ENCODE assay signal across 8 cellular contexts in the genomic region with DNA sequence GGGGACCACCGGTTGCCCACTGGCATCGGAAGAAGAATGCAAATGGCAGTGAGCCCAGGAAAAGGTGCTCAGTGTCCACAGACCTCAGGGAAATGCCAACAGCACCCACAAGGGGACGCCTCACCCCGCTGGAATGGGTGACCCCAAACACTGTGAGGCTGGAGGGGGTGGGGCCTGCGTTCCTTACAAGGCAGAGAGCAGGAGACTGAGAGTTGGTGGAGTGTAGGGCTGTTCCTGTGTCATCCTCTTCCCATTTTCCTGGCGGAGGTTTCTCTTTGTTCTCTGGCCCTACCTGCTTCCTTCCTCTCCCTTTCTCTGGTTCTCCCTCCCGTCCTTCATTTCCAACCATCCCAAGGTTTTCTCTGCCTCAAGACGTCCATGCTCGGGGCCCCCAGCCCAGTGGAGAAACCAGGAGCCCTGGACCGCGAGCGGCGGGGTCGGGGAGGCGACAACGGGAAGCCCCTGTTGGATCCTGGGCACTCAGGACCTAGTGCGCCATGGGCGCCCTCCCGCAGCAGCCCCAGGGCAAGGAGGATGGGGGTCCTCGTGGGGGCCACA. TPM values are rescaled to one million over a fixed set of nuclear protein-coding genes. Genes with fewer than 3 reads are reported as not detected.
DNase-seq lines count a peak whose midpoint lies in the region; ATAC-seq and TF ChIP-seq lines count a peak whose summit lies in the region.
"Not testable (repeated sequence)": the region's sequence is repeated elsewhere in the genome, so short reads cannot be mapped to it uniquely, and the experiment has no call there.

No MANE protein-coding gene starts in this region.

- H3K4me1 Mint-ChIP-seq in activated CD8-positive, alpha-beta T cell treated with anti-CD3 and anti-CD28 coated beads for 36 hours (ENCODE audit: low read depth) = peaks cover 35% of the 10 kb centered on the region
- peaks cover 26% of the 10 kb centered on the region for H3K4me1 Mint-ChIP-seq in central memory CD8-positive, alpha-beta T cell

- intact Hi-C loops in PC-3 (cut with micrococcal nuclease); vagina (cut with DNase I): not testable (repeated sequence)
- intact Hi-C loops in activated CD8-positive, alpha-beta T cell treated with anti-CD3 and anti-CD28 coated beads for 36 hours (cut with micrococcal nuclease) = loop anchor here (5.0 to 10.0 kb wide), 2 partner anchors 64 to 407 kb away; no protein-coding TSS in a partner anchor

- not testable (repeated sequence) for H3K79me2 ChIP-seq in PC-3 (ENCODE audit: low read length); mesendoderm (ENCODE audit: control insufficient read depth, insufficient read depth, low read length)

- not testable (repeated sequence) for H3K9me3 ChIP-seq in PC-3 (ENCODE audit: low read length); skeletal muscle satellite cell (replicated peaks; ENCODE audit: low read length); vagina

- H3K4me2 ChIP-seq in PC-3 (ENCODE audit: low read length) = peak overlapping the region; percentile 98
- not testable (repeated sequence) for H3K4me2 ChIP-seq in mesendoderm (ENCODE audit: low read length)
- H3K4me2 ChIP-seq in skeletal muscle satellite cell (ENCODE audit: low read length) = peak overlapping the region; percentile 97

- POLR2A ChIA-PET in PC-3 (lab: Charles Lee; ENCODE audit: unreplicated experiment); activated CD8-positive, alpha-beta T cell treated with anti-CD3 and anti-CD28 coated beads for 36 hours (lab: Charles Lee): not testable (repeated sequence)

- peaks cover 69% of the 10 kb centered on the region for H3K27me3 Mint-ChIP-seq in activated CD8-positive, alpha-beta T cell treated with anti-CD3 and anti-CD28 coated beads for 36 hours
- H3K27me3 Mint-ChIP-seq in central memory CD8-positive, alpha-beta T cell = peaks cover 78% of the 10 kb centered on the region

- H3K18ac ChIP-seq in mesendoderm (ENCODE audit: low read length) = not testable (repeated sequence)

- TF ChIP-seq POLR2A in vagina (IDR thresholded peaks at IDR 0.05) = not testable (repeated sequence)

- H4K8ac ChIP-seq in mesendoderm (ENCODE audit: low read depth, low read length) = not testable (repeated sequence)

- H3K36me3 Mint-ChIP-seq in activated CD8-positive, alpha-beta T cell treated with anti-CD3 and anti-CD28 coated beads for 36 hours (ENCODE audit: low read depth) = not testable (repeated sequence)
- peaks cover 18% of the 10 kb centered on the region for H3K36me3 Mint-ChIP-seq in central memory CD8-positive, alpha-beta T cell (ENCODE audit: insufficient read depth)

- not testable (repeated sequence) for H2BK15ac ChIP-seq in mesendoderm (replicated peaks; ENCODE audit: low read depth)

- H3K4me1 ChIP-seq in PC-3 (ENCODE audit: insufficient read depth, low read length) (peaks cover 18% of the 10 kb centered on the region; the same call in 1 of the 2 replicates), vagina (peaks cover 31% of the 10 kb centered on the region)
- not testable (repeated sequence) for H3K4me1 ChIP-seq in foreskin keratinocyte; mesendoderm (ENCODE audit: control insufficient read depth, low read depth, low read length); skeletal muscle satellite cell (ENCODE audit: control insufficient read depth, insufficient read depth, low read length)

- peak overlapping the region; percentile 67 for H3K4me3 Mint-ChIP-seq in activated CD8-positive, alpha-beta T cell treated with anti-CD3 and anti-CD28 coated beads for 36 hours
- peak overlapping the region; percentile 78 for H3K4me3 Mint-ChIP-seq in central memory CD8-positive, alpha-beta T cell

- H2BK5ac ChIP-seq in mesendoderm (ENCODE audit: low read length) = not testable (repeated sequence)

- not testable (repeated sequence) for H3K9me3 Mint-ChIP-seq in activated CD8-positive, alpha-beta T cell treated with anti-CD3 and anti-CD28 coated beads for 36 hours; central memory CD8-positive, alpha-beta T cell

- H3K27ac Mint-ChIP-seq in activated CD8-positive, alpha-beta T cell treated with anti-CD3 and anti-CD28 coated beads for 36 hours = not testable (repeated sequence)
- peak overlapping the region; percentile 95 for H3K27ac Mint-ChIP-seq in central memory CD8-positive, alpha-beta T cell (ENCODE audit: low read depth)

- CTCF ChIA-PET in PC-3 (lab: Charles Lee) = not testable (repeated sequence)
- CTCF ChIA-PET in activated CD8-positive, alpha-beta T cell treated with anti-CD3 and anti-CD28 coated beads for 36 hours (lab: Charles Lee) = interaction anchor here (1.5 kb wide), 1 partner anchor 79 kb away, joined by 5 read pairs; no protein-coding TSS in a partner anchor

- not testable (repeated sequence) for TF ChIP-seq CTCF in PC-3 (conservative IDR thresholded peaks at IDR 0.05; ENCODE audit: low read depth, low read length); vagina (IDR thresholded peaks at IDR 0.05)
- peak; percentile 38 for TF ChIP-seq CTCF in activated CD8-positive, alpha-beta T cell treated with anti-CD3 and anti-CD28 coated beads for 36 hours (IDR thresholded peaks at IDR 0.05)
- TF ChIP-seq CTCF in foreskin keratinocyte (conservative IDR thresholded peaks at IDR 0.05) = peak; percentile 5

- no CpG with 5 or more reads among the region's 20 CpGs for WGBS in mesendoderm (ENCODE audit: extremely low coverage, insufficient coverage, low lambda C conversion rate)

- ATAC-seq in PC-3 (peak; percentile 42), foreskin keratinocyte (peak; percentile 50)
- ATAC-seq in activated CD8-positive, alpha-beta T cell treated with anti-CD3 and anti-CD28 coated beads for 36 hours = peak; percentile 56
- ATAC-seq in central memory CD8-positive, alpha-beta T cell (replicated peaks; ENCODE audit: extremely low read depth, poor library complexity, severe bottlenecking) = not testable (repeated sequence)

- H3K4ac ChIP-seq in mesendoderm (ENCODE audit: low read depth, low read length) = not testable (repeated sequence)

- peak overlapping the region; percentile 92 for H2AFZ ChIP-seq in PC-3 (ENCODE audit: low read length)

- not testable (repeated sequence) for H3F3A ChIP-seq in PC-3 (ENCODE audit: low read length, unreplicated experiment)

- not testable (repeated sequence) for H3K9me2 ChIP-seq in PC-3 (replicated peaks; ENCODE audit: low read length)

- H3K27ac ChIP-seq in PC-3 (ENCODE audit: low read length); foreskin keratinocyte; mesendoderm (ENCODE audit: low read depth, low read length); vagina: not testable (repeated sequence)

- not testable (repeated sequence) for DNase-seq in H7; PC-3; activated CD8-positive, alpha-beta T cell treated with anti-CD3 and anti-CD28 coated beads for 36 hours; foreskin keratinocyte; mesendoderm; vagina (ENCODE audit: extremely low spot score in 2 of 2)
- peak in 1 of 2 donors; percentile 13 for DNase-seq in central memory CD8-positive, alpha-beta T cell (ENCODE audit: low spot score in 2 of 2)

- H3K4me3 ChIP-seq in H7 (ENCODE audit: insufficient read depth, low read depth, low read length) = peak overlapping the region; percentile 17; the same call in 1 of the 2 replicates
- peak overlapping the region; percentile 80 for H3K4me3 ChIP-seq in PC-3 (ENCODE audit: low read length)
- not testable (repeated sequence) for H3K4me3 ChIP-seq in mesendoderm (ENCODE audit: low read length)
- H3K4me3 ChIP-seq in skeletal muscle satellite cell (ENCODE audit: low read length) = peak overlapping the region; percentile 76
- peak overlapping the region; percentile 38 to 43 for H3K4me3 ChIP-seq in vagina

- H4K20me1 ChIP-seq in PC-3 (ENCODE audit: low read length) = not testable (repeated sequence)

- H3K36me3 ChIP-seq in H7 (replicated peaks; ENCODE audit: control insufficient read depth, insufficient read depth, low read length); PC-3 (ENCODE audit: low read depth, low read length); mesendoderm (ENCODE audit: control insufficient read depth, insufficient read depth, low read length); skeletal muscle satellite cell (ENCODE audit: insufficient read depth, low read length); vagina: not testable (repeated sequence)

- not testable (repeated sequence) for H2BK120ac ChIP-seq in mesendoderm (ENCODE audit: low read depth, low read length)

- peak overlapping the region; percentile 34 for H3K56ac ChIP-seq in mesendoderm (ENCODE audit: low read length)

- H3K23ac ChIP-seq in mesendoderm (ENCODE audit: low read length) = not testable (repeated sequence)

- peak overlapping the region; percentile 66 for H3K9ac ChIP-seq in PC-3 (ENCODE audit: low read length)
- not testable (repeated sequence) for H3K9ac ChIP-seq in mesendoderm (ENCODE audit: low read length)
- peak overlapping the region; percentile 62 for H3K9ac ChIP-seq in skeletal muscle satellite cell (ENCODE audit: low read depth, low read length)

- BruUV-seq in PC-3 (replicated peaks; lab: Mats Ljungman, UMichigan) = TSS peak; percentile 18

- H4K5ac ChIP-seq in mesendoderm (ENCODE audit: low read length) = not testable (repeated sequence)

- not testable (repeated sequence) for H2AK5ac ChIP-seq in mesendoderm (ENCODE audit: low read length)

- not testable (repeated sequence) for H3K79me1 ChIP-seq in mesendoderm (ENCODE audit: low read length)

- H3K27me3 ChIP-seq in H7 (ENCODE audit: control insufficient read depth, insufficient read depth, low read length) (peaks cover 88% of the 10 kb centered on the region), foreskin keratinocyte (peaks cover 34% of the 10 kb centered on the region), mesendoderm (ENCODE audit: insufficient read depth, low read length, poor library complexity) (peaks cover 46% of the 10 kb centered on the region), skeletal muscle satellite cell (ENCODE audit: control insufficient read depth, insufficient read depth, low read length) (peaks cover 53% of the 10 kb centered on the region), vagina (peaks cover 15% of the 10 kb centered on the region)
- not testable (repeated sequence) for H3K27me3 ChIP-seq in PC-3 (ENCODE audit: low read length)

RNA-seq across cellular contexts. Expression of a gene that starts 3.7 kb away (rescaled TPM):
- not detected in 2 replicates for total RNA-seq in H7 (2014; rRNA removed; shearing (Covaris generic))
- total RNA-seq in PC-3 (2014; rRNA removed) (5.8 and 8.1 TPM in 2 replicates), foreskin keratinocyte (8.3 and 10.6 TPM in 2 replicates), vagina (not detected)
- total RNA-seq in activated CD8-positive, alpha-beta T cell treated with anti-CD3 and anti-CD28 coated beads for 36 hours = under 1 TPM; 0.38 to 0.67 TPM
- polyA plus RNA-seq in foreskin keratinocyte = 9.8 and 9.9 TPM in 2 replicates
- polyA plus RNA-seq in mesendoderm (2013, experiment 1 of 2) = 0.14 TPM
- 0.15 TPM for polyA plus RNA-seq in mesendoderm (2013, experiment 2 of 2)
- 2.0 and 6.3 TPM in 2 replicates for total RNA-seq in skeletal muscle satellite cell (2012; rRNA removed)

RNA-seq across cellular contexts. Expression of a gene that starts 15.2 kb away (rescaled TPM):
- not detected in 2 replicates for total RNA-seq in H7 (2014; rRNA removed; shearing (Covaris generic))
- total RNA-seq in PC-3 (2014; rRNA removed) (1.5 and 2.0 TPM in 2 replicates), foreskin keratinocyte (1.0 and 1.2 TPM in 2 replicates), vagina (4.9 TPM)
- not detected for total RNA-seq in activated CD8-positive, alpha-beta T cell treated with anti-CD3 and anti-CD28 coated beads for 36 hours
- 1.1 and 1.8 TPM in 2 replicates for polyA plus RNA-seq in foreskin keratinocyte
- 0.03 TPM for polyA plus RNA-seq in mesendoderm (2013, experiment 1 of 2)
- polyA plus RNA-seq in mesendoderm (2013, experiment 2 of 2) = not detected
- total RNA-seq in skeletal muscle satellite cell (2012; rRNA removed) = 0.22 and 1.0 TPM in 2 replicates

RNA-seq across cellular contexts. Expression of a gene that starts 25.7 kb away (rescaled TPM):
- total RNA-seq in H7 (2014; rRNA removed; shearing (Covaris generic)) = 0.28 and 0.33 TPM in 2 replicates
- total RNA-seq in PC-3 (2014; rRNA removed) = 0.86 and 0.87 TPM in 2 replicates
- total RNA-seq in activated CD8-positive, alpha-beta T cell treated with anti-CD3 and anti-CD28 coated beads for 36 hours = 1 to 10 TPM; 2.5 to 2.7 TPM
- 1.9 and 6.4 TPM in 2 replicates for total RNA-seq in foreskin keratinocyte
- polyA plus RNA-seq in foreskin keratinocyte = 0.93 and 2.9 TPM in 2 replicates
- polyA plus RNA-seq in mesendoderm (2013, experiment 1 of 2) = 1.2 TPM
- polyA plus RNA-seq in mesendoderm (2013, experiment 2 of 2) = 1.2 TPM
- 0.66 and 1.3 TPM in 2 replicates for total RNA-seq in skeletal muscle satellite cell (2012; rRNA removed)
- not detected for total RNA-seq in vagina

RNA-seq across cellular contexts. Expression of a gene that starts 40.2 kb away (rescaled TPM):
- total RNA-seq in H7 (2014; rRNA removed; shearing (Covaris generic)) = not detected in 2 replicates
- total RNA-seq in PC-3 (2014; rRNA removed) (0.40 and 1.7 TPM in 2 replicates), foreskin keratinocyte (1.1 and 1.5 TPM in 2 replicates), vagina (27.5 TPM)
- not detected for total RNA-seq in activated CD8-positive, alpha-beta T cell treated with anti-CD3 and anti-CD28 coated beads for 36 hours
- 0.97 and 1.1 TPM in 2 replicates for polyA plus RNA-seq in foreskin keratinocyte
- polyA plus RNA-seq in mesendoderm (2013, experiment 1 of 2) = not detected
- not detected for polyA plus RNA-seq in mesendoderm (2013, experiment 2 of 2)
- total RNA-seq in skeletal muscle satellite cell (2012; rRNA removed) = 1.1 and 3.5 TPM in 2 replicates
